Comparison of ENCODE assay signal across 22 cellular contexts in genomic region chrX:136587532-136587931, GRCh38. TPM values are rescaled to one million over a fixed set of nuclear protein-coding genes. Genes with fewer than 3 reads are reported as not detected.
DNase-seq lines count a peak whose midpoint lies in the region; ATAC-seq and TF ChIP-seq lines count a peak whose summit lies in the region.
"Had no signal": no experiment of that assay in that cellular context is flagged by ENCODE, and none has a peak within 500 bp of the region (broad histone marks: within the 10 kb centered on the region; RNA-seq: fewer than 3 reads in every experiment).

No MANE protein-coding gene starts in this region.

- DNase-seq in activated T-cell treated with anti-CD3 and anti-CD28 coated beads, Interleukin-2, amount 50 U/mL, for 24 hours, result no peak
- no peak for DNase-seq in activated T-cell treated with anti-CD3 and anti-CD28 coated beads, Interleukin-2, amount 50 U/mL, for 1 hour
- no peak for DNase-seq in activated naive CD4-positive, alpha-beta T cell treated with anti-CD3 and anti-CD28 coated beads, Interleukin-2, amount 50 U/mL, for 72 hours (ENCODE audit: low spot score in 2 of 2)
- DNase-seq in natural killer cell (no peak), SHP77 treated with DMSO at 0.1 percent for 48 hours (lab: John Stamatoyannopoulos, UW) (no peak)
- DNase-seq: DMS53, kidney glomerular epithelial cell, NCI-H69, Right ventricle myocardium superior, substantia nigra had no signal

- H3K9ac ChIP-seq in Loucy (ENCODE audit: low read depth, low read length, poor library complexity, severe bottlenecking), result no peak overlapping the region

- peak overlapping the region; percentile 52 for H3K4me2 ChIP-seq in Loucy (ENCODE audit: low read depth, low read length, poor library complexity, severe bottlenecking)

- H3K9me3 Mint-ChIP-seq in activated T-cell treated with anti-CD3 and anti-CD28 coated beads, Interleukin-2, amount 50 U/mL, for 24 hours, result no peaks in the 10 kb centered on the region
- H3K9me3 Mint-ChIP-seq in activated naive CD4-positive, alpha-beta T cell treated with anti-CD3 and anti-CD28 coated beads, Interleukin-2, amount 50 U/mL, for 72 hours, result no peaks in the 10 kb centered on the region
- no peaks in the 10 kb centered on the region for H3K9me3 Mint-ChIP-seq in natural killer cell

- no peaks in the 10 kb centered on the region for H4K20me1 ChIP-seq in Loucy (ENCODE audit: insufficient read depth, low read length, poor library complexity, severe bottlenecking)

- peak overlapping the region; percentile 85 for H3K27ac Mint-ChIP-seq in activated T-cell treated with anti-CD3 and anti-CD28 coated beads, Interleukin-2, amount 50 U/mL, for 24 hours
- H3K27ac Mint-ChIP-seq in activated naive CD4-positive, alpha-beta T cell treated with anti-CD3 and anti-CD28 coated beads, Interleukin-2, amount 50 U/mL, for 72 hours, result peak overlapping the region; percentile 88 to 95
- peak overlapping the region; percentile 88 for H3K27ac Mint-ChIP-seq in natural killer cell
- H3K27ac Mint-ChIP-seq: brain had no signal

- H3K36me3 Mint-ChIP-seq in activated T-cell treated with anti-CD3 and anti-CD28 coated beads, Interleukin-2, amount 50 U/mL, for 24 hours (ENCODE audit: low read depth), result no peaks in the 10 kb centered on the region
- H3K36me3 Mint-ChIP-seq in activated naive CD4-positive, alpha-beta T cell treated with anti-CD3 and anti-CD28 coated beads, Interleukin-2, amount 50 U/mL, for 72 hours, result no peaks in the 10 kb centered on the region
- no peaks in the 10 kb centered on the region for H3K36me3 Mint-ChIP-seq in natural killer cell
- H3K36me3 Mint-ChIP-seq: brain had no signal

- H3K27me3 ChIP-seq in Loucy (ENCODE audit: insufficient read depth, low read length, poor library complexity, severe bottlenecking), result no peaks in the 10 kb centered on the region
- H3K27me3 ChIP-seq: right atrium auricular region had no signal

- H3K27me3 Mint-ChIP-seq in activated T-cell treated with anti-CD3 and anti-CD28 coated beads, Interleukin-2, amount 50 U/mL, for 24 hours, result peaks cover 11% of the 10 kb centered on the region
- no peaks in the 10 kb centered on the region for H3K27me3 Mint-ChIP-seq in natural killer cell (ENCODE audit: low read depth in 2 of 2)
- H3K27me3 Mint-ChIP-seq: brain had no signal

- ATAC-seq in activated naive CD4-positive, alpha-beta T cell treated with anti-CD3 and anti-CD28 coated beads, Interleukin-2, amount 50 U/mL, for 72 hours, result no peak
- ATAC-seq in natural killer cell, result no peak
- ATAC-seq in HG02759 (IDR thresholded peaks at IDR 0.05; ENCODE audit: unreplicated experiment), result no peak
- ATAC-seq in GM18907 (IDR thresholded peaks at IDR 0.05; ENCODE audit: unreplicated experiment), result no peak

- H3K9me2 ChIP-seq in Loucy (replicated peaks; ENCODE audit: low read depth, low read length), result no peaks in the 10 kb centered on the region

- no peaks in the 10 kb centered on the region for H3K9me3 ChIP-seq in Loucy (ENCODE audit: insufficient read depth, low read depth, low read length)
- H3K9me3 ChIP-seq: right atrium auricular region had no signal

- peaks cover 37% of the 10 kb centered on the region for H3K4me1 ChIP-seq in Loucy (ENCODE audit: insufficient read depth, low read length, poor library complexity, severe bottlenecking)
- H3K4me1 ChIP-seq: right atrium auricular region had no signal

- H3K4me1 Mint-ChIP-seq in activated T-cell treated with anti-CD3 and anti-CD28 coated beads, Interleukin-2, amount 50 U/mL, for 24 hours (ENCODE audit: low read depth), result peaks cover 64% of the 10 kb centered on the region
- H3K4me1 Mint-ChIP-seq in natural killer cell, result peaks cover 37 to 38% of the 10 kb centered on the region in 2 donors
- H3K4me1 Mint-ChIP-seq: brain had no signal

- H3K36me3 ChIP-seq in Loucy (ENCODE audit: insufficient read depth, low read length), result no peaks in the 10 kb centered on the region
- H3K36me3 ChIP-seq: right atrium auricular region had no signal

- H3K79me2 ChIP-seq in Loucy (ENCODE audit: insufficient read depth, low read length), result no peaks in the 10 kb centered on the region

- H3K4me3 Mint-ChIP-seq in activated T-cell treated with anti-CD3 and anti-CD28 coated beads, Interleukin-2, amount 50 U/mL, for 24 hours, result peak overlapping the region; percentile 25
- peak overlapping the region; percentile 54 for H3K4me3 Mint-ChIP-seq in natural killer cell
- H3K4me3 Mint-ChIP-seq: brain had no signal

- TF ChIP-seq CTCF in Loucy (conservative IDR thresholded peaks at IDR 0.05; ENCODE audit: low read length) (no peak), natural killer cell (IDR thresholded peaks at IDR 0.05) (no peak)

- intact Hi-C loops in natural killer cell (cut with micrococcal nuclease), result loop anchor here (2.0 to 5.0 kb wide), 2 partner anchors 40 to 91 kb away; partner anchors contain the start of gene HTATSF1

- peaks cover 3% of the 10 kb centered on the region; the same call in 1 of the 2 replicates for H3F3A ChIP-seq in Loucy (ENCODE audit: low read depth)

- H3K4me3 ChIP-seq in Loucy (ENCODE audit: low read length, poor library complexity, severe bottlenecking), result no peak overlapping the region
- H3K4me3 ChIP-seq: right atrium auricular region had no signal

- 0 out of 2 replicates have a peak overlapping the region, but pooled peaks have one; percentile 36 for H2AFZ ChIP-seq in Loucy (ENCODE audit: low read length)

RNA-seq across cellular contexts. Expression of gene VGLL1, which starts 55.5 kb away (rescaled TPM):
- not detected for total RNA-seq in activated naive CD4-positive, alpha-beta T cell treated with anti-CD3 and anti-CD28 coated beads, Interleukin-2, amount 50 U/mL, for 72 hours
- not detected for total RNA-seq in natural killer cell
- total RNA-seq: activated CD8-positive, alpha-beta memory T cell treated with anti-CD3 and anti-CD28 coated beads for 36 hours; fibroblast of lung; glomerular endothelial cell; H1; myocyte; OCI-LY7; osteocyte; right atrium auricular region; Right ventricle myocardium superior had no signal
